ENCODE assay signal across 27 cellular contexts in genomic region chr14:77746064-77746463, GRCh38.
"Had no signal": no experiment of that assay in that cellular context is flagged by ENCODE, and none has a peak within 500 bp of the region (broad histone marks: within the 10 kb centered on the region; RNA-seq: fewer than 3 reads in every experiment).

No MANE protein-coding gene starts in this region.

- H3K27me3 ChIP-seq: body of pancreas, transverse colon, vagina had no signal

- H3K27ac ChIP-seq: body of pancreas, coronary artery, prostate gland, skin epidermis, transverse colon, vagina had no signal

- DNase-seq: activated CD4-positive, alpha-beta T cell treated with anti-CD3 and anti-CD28 coated beads, Interleukin-2, amount 50 U/mL, for 4 hours; activated CD4-positive, CD25-positive, alpha-beta regulatory T cell treated with anti-CD3 and anti-CD28 coated beads, Interleukin-2, amount 50 U/mL, for 72 hours; activated effector memory CD4-positive, alpha-beta T cell treated with anti-CD3 and anti-CD28 coated beads, Interleukin-2, amount 50 U/mL, for 16 hours; activated T-cell treated with anti-CD3 and anti-CD28 coated beads, Interleukin-2, amount 50 U/mL, for 1 hour; amniotic stem cell; body of pancreas; central memory CD4-positive, alpha-beta T cell; effector CD4-positive, alpha-beta T cell; foreskin fibroblast; glutamatergic neuron; hypothalamus; kidney; mesenchymal stem cell; nucleus accumbens; right cardiac atrium; stimulated activated CD4-positive, alpha-beta T cell treated with anti-CD3 and anti-CD28 coated beads, Interleukin-15, amount 100 ng/mL, for 24 hours; stimulated activated CD4-positive, alpha-beta T cell treated with anti-CD3 and anti-CD28 coated beads, Interleukin-4, amount 100 ng/mL, for 1 hour; stimulated activated naive CD4-positive, alpha-beta T cell; substantia nigra; T-helper 9 cell; transverse colon had no signal

- H3K27ac Mint-ChIP-seq: activated naive CD4-positive, alpha-beta T cell treated with anti-CD3 and anti-CD28 coated beads, Interleukin-2, amount 50 U/mL, for 24 hours; natural killer cell treated with Interleukin-12 subunit alpha and Interleukin-12 subunit beta and Interleukin-15 and Interleukin-18, amount 100 ng/mL, for 72 hours had no signal

- H3K9me3 ChIP-seq: body of pancreas, prostate gland, transverse colon, vagina had no signal

- H3K9me3 Mint-ChIP-seq: activated naive CD4-positive, alpha-beta T cell treated with anti-CD3 and anti-CD28 coated beads, Interleukin-2, amount 50 U/mL, for 24 hours; natural killer cell treated with Interleukin-12 subunit alpha and Interleukin-12 subunit beta and Interleukin-15 and Interleukin-18, amount 100 ng/mL, for 72 hours had no signal

- ATAC-seq: body of pancreas; natural killer cell treated with Interleukin-12 subunit alpha and Interleukin-12 subunit beta and Interleukin-15 and Interleukin-18, amount 100 ng/mL, for 72 hours; right cardiac atrium had no signal

- H3K4me3 ChIP-seq: body of pancreas, coronary artery, prostate gland, skin epidermis, transverse colon, vagina had no signal

- H3K27me3 Mint-ChIP-seq: activated naive CD4-positive, alpha-beta T cell treated with anti-CD3 and anti-CD28 coated beads, Interleukin-2, amount 50 U/mL, for 24 hours; natural killer cell treated with Interleukin-12 subunit alpha and Interleukin-12 subunit beta and Interleukin-15 and Interleukin-18, amount 100 ng/mL, for 72 hours had no signal

- H3K4me1 ChIP-seq: body of pancreas, prostate gland, transverse colon, vagina had no signal

- H3K4me3 Mint-ChIP-seq: activated naive CD4-positive, alpha-beta T cell treated with anti-CD3 and anti-CD28 coated beads, Interleukin-2, amount 50 U/mL, for 24 hours; natural killer cell treated with Interleukin-12 subunit alpha and Interleukin-12 subunit beta and Interleukin-15 and Interleukin-18, amount 100 ng/mL, for 72 hours had no signal
